ENCODE assay signal across 1 cellular context in genomic region chr1:22450421-22451021, GRCh38.
TF ChIP-seq lines count a peak whose summit lies in the region.

No MANE protein-coding gene starts in this region.

TF ChIP-seq in HepG2, 621 proteins besides CTCF, POLR2A, EP300 and RAD21 (continued from another document and continues in another):
- TF ChIP-seq HOMEZ (CRISPR knock-in tag; IDR thresholded peaks at IDR 0.05; ENCODE audit: low read depth) (peak; percentile 71; the same call in 1 of the 2 replicates), ZBTB40 (IDR thresholded peaks at IDR 0.05) (no peak), ZBTB40 (CRISPR knock-in tag; IDR thresholded peaks at IDR 0.05) (peak; percentile 94), MAZ (IDR thresholded peaks at IDR 0.05; ENCODE audit: borderline replicate concordance, low read depth, low read length) (no peak), MAZ (CRISPR knock-in tag; IDR thresholded peaks at IDR 0.05; ENCODE audit: low read depth) (0 out of 2 replicates have a peak, but pooled peaks have one; percentile 41), RCOR2 (CRISPR knock-in tag; IDR thresholded peaks at IDR 0.05) (no peak), ZNF776 (CRISPR knock-in tag; IDR thresholded peaks at IDR 0.05) (no peak), SRSF1 (optimal IDR thresholded peaks at IDR 0.05; ENCODE audit: low read depth, low read length) (no peak), REPIN1 (CRISPR knock-in tag; IDR thresholded peaks at IDR 0.05; ENCODE audit: borderline replicate concordance, low read depth) (0 out of 2 replicates have a peak, but pooled peaks have one; percentile 17), ISL2 (CRISPR knock-in tag; IDR thresholded peaks at IDR 0.05) (no peak), IKZF1 (IDR thresholded peaks at IDR 0.05) (no peak), ZNF547 (CRISPR knock-in tag; IDR thresholded peaks at IDR 0.05) (no peak), ZNF580 (CRISPR knock-in tag; IDR thresholded peaks at IDR 0.05; ENCODE audit: borderline replicate concordance, low read depth) (no peak), ZNF160 (CRISPR knock-in tag; IDR thresholded peaks at IDR 0.05) (0 out of 2 replicates have a peak, but pooled peaks have one; percentile 17), EHMT2 (IDR thresholded peaks at IDR 0.05; ENCODE audit: borderline replicate concordance, low read depth, low read length) (no peak), HNF1B (CRISPR knock-in tag; IDR thresholded peaks at IDR 0.05) (no peak; the same call in 1 of the 2 replicates), ESRRA (CRISPR knock-in tag; IDR thresholded peaks at IDR 0.05; ENCODE audit: low read depth) (no peak), ZNF138 (CRISPR knock-in tag; IDR thresholded peaks at IDR 0.05; ENCODE audit: low read depth) (no peak), KLF15 (CRISPR knock-in tag; IDR thresholded peaks at IDR 0.05; ENCODE audit: borderline replicate concordance) (no peak), CREM (IDR thresholded peaks at IDR 0.05) (no peak; the same call in none of the 2 replicates), CREM (CRISPR knock-in tag; IDR thresholded peaks at IDR 0.05) (no peak), KLF11 (CRISPR knock-in tag; IDR thresholded peaks at IDR 0.05) (no peak), YEATS4 (CRISPR knock-in tag; IDR thresholded peaks at IDR 0.05; ENCODE audit: borderline replicate concordance) (no peak), ZMAT3 (CRISPR knock-in tag; conservative IDR thresholded peaks at IDR 0.05) (no peak), E2F2 (CRISPR knock-in tag; IDR thresholded peaks at IDR 0.05; ENCODE audit: borderline replicate concordance) (no peak), SNAPC5 (CRISPR knock-in tag; IDR thresholded peaks at IDR 0.05; ENCODE audit: borderline replicate concordance) (no peak), FOXA3 (CRISPR knock-in tag; IDR thresholded peaks at IDR 0.05) (peak; percentile 83), GTF3A (CRISPR knock-in tag; conservative IDR thresholded peaks at IDR 0.05) (no peak), ARNTL (CRISPR knock-in tag; IDR thresholded peaks at IDR 0.05) (no peak), FOSL2 (CRISPR knock-in tag; IDR thresholded peaks at IDR 0.05) (peak; percentile 84), BATF2 (CRISPR knock-in tag; IDR thresholded peaks at IDR 0.05) (no peak), ZNF790 (CRISPR knock-in tag; IDR thresholded peaks at IDR 0.05; ENCODE audit: borderline replicate concordance) (no peak), ASH2L (IDR thresholded peaks at IDR 0.05; ENCODE audit: insufficient read length, low read depth, low read length) (no peak), TERF1 (CRISPR knock-in tag; IDR thresholded peaks at IDR 0.05) (no peak), ZNF264 (CRISPR knock-in tag; IDR thresholded peaks at IDR 0.05) (no peak), RAD51 (IDR thresholded peaks at IDR 0.05; ENCODE audit: borderline replicate concordance) (no peak), ZNF512B (CRISPR knock-in tag; IDR thresholded peaks at IDR 0.05; ENCODE audit: borderline replicate concordance) (no peak), ZSCAN25 (CRISPR knock-in tag; IDR thresholded peaks at IDR 0.05) (no peak), TARDBP (CRISPR knock-in tag; IDR thresholded peaks at IDR 0.05) (no peak), ZNF720 (CRISPR knock-in tag; IDR thresholded peaks at IDR 0.05) (no peak), UBTF (CRISPR knock-in tag; IDR thresholded peaks at IDR 0.05) (0 out of 2 replicates have a peak, but pooled peaks have one; percentile 4), CCDC6 (CRISPR knock-in tag; IDR thresholded peaks at IDR 0.05) (no peak), TCF7 (IDR thresholded peaks at IDR 0.05; ENCODE audit: low read depth) (peak; percentile 74), TBL1XR1 (IDR thresholded peaks at IDR 0.05; ENCODE audit: borderline replicate concordance, low read length, partially characterized antibody) (peak; percentile 68)
